In the genomic region with DNA sequence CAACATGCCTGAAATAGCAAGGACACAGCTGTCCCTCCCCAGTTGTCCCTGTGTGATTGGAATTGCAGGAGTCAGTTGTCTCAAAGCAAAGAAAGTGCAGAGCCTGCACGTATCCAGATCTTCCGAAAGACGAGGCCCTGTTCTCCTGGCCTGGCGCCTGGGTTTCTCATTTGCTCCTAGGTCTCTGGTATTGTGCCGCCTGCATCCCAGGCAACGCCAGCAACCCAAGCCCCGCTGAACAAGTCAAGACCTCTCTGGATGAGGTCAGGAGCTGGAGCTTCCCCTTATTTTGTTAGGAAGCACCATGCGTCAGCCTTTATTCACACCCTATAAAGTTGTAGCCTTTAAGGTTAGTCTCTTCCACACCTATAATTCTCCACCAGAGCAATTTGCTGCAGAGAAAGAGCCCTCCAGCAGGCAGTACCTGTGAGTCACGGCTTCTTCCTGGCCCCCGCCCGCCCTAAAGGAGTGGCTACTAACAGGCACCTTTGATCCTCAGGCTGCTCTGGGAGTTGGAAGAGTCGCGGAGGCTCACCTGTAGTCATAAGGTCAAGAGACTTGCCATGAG, we compare ENCODE assay signal across 10 cellular contexts.
A peak's percentile ranks its signal among the peaks of the same experiment; 100 is the strongest.
DNase-seq lines count a peak whose midpoint lies in the region; ATAC-seq and TF ChIP-seq lines count a peak whose summit lies in the region.
"Had no signal": no experiment of that assay in that cellular context is flagged by ENCODE, and none has a peak within 500 bp of the region (broad histone marks: within the 10 kb centered on the region; RNA-seq: fewer than 3 reads in every experiment).

No MANE protein-coding gene starts in this region.

- H3K36me3 ChIP-seq in vagina: no peaks in the 10 kb centered on the region

- no peaks in the 10 kb centered on the region for H3K27me3 ChIP-seq in vagina

- no peak for TF ChIP-seq POLR2A in vagina (IDR thresholded peaks at IDR 0.05)

- H3K27ac ChIP-seq in vagina: peak overlapping the region; percentile 87

- H3K36me3 Mint-ChIP-seq in activated CD8-positive, alpha-beta T cell treated with anti-CD3 and anti-CD28 coated beads for 36 hours (ENCODE audit: low read depth): no peaks in the 10 kb centered on the region
- H3K36me3 Mint-ChIP-seq in activated CD8-positive, alpha-beta T cell treated with anti-CD3 and anti-CD28 coated beads, Interleukin-2, amount 10 ng/mL, durations not matched to agents 7 days and 5 days (ENCODE audit: low read depth): no peaks in the 10 kb centered on the region

- POLR2A ChIA-PET in activated CD8-positive, alpha-beta T cell treated with anti-CD3 and anti-CD28 coated beads for 36 hours (lab: Charles Lee): no interaction called here
- POLR2A ChIA-PET in activated CD8-positive, alpha-beta T cell treated with anti-CD3 and anti-CD28 coated beads, Interleukin-2, amount 10 ng/mL, durations not matched to agents 7 days and 5 days (lab: Charles Lee): interaction anchor here (1.9 kb wide), 1 partner anchor 13 kb away, joined by 6 read pairs; no protein-coding TSS in a partner anchor

- no peak for TF ChIP-seq CTCF in activated CD8-positive, alpha-beta T cell treated with anti-CD3 and anti-CD28 coated beads for 36 hours (IDR thresholded peaks at IDR 0.05)
- no peak for TF ChIP-seq CTCF in epithelial cell of proximal tubule (conservative IDR thresholded peaks at IDR 0.05; ENCODE audit: low read depth, low read length)
- no peak for TF ChIP-seq CTCF in vagina (IDR thresholded peaks at IDR 0.05)

- no peaks in the 10 kb centered on the region for H3K9me3 Mint-ChIP-seq in activated CD8-positive, alpha-beta T cell treated with anti-CD3 and anti-CD28 coated beads for 36 hours
- no peaks in the 10 kb centered on the region for H3K9me3 Mint-ChIP-seq in activated CD8-positive, alpha-beta T cell treated with anti-CD3 and anti-CD28 coated beads, Interleukin-2, amount 10 ng/mL, durations not matched to agents 7 days and 5 days (ENCODE audit: insufficient read depth)
- H3K9me3 Mint-ChIP-seq: stimulated activated naive CD8-positive, alpha-beta T cell treated with anti-CD3 and anti-CD28 coated beads, Interleukin-15, amount 100 ng/mL, for 72 hours had no signal

- intact Hi-C loops in activated CD8-positive, alpha-beta T cell treated with anti-CD3 and anti-CD28 coated beads for 36 hours (cut with micrococcal nuclease): no loop called here
- intact Hi-C loops in vagina (cut with DNase I): loop anchor here (5.0 kb wide), 1 partner anchor 49 kb away; no protein-coding TSS in a partner anchor

- DNase-seq in activated CD8-positive, alpha-beta T cell treated with anti-CD3 and anti-CD28 coated beads for 36 hours: no peak
- no peak for DNase-seq in activated CD8-positive, alpha-beta T cell treated with anti-CD3 and anti-CD28 coated beads, Interleukin-2, amount 10 ng/mL, durations not matched to agents 7 days and 5 days
- DNase-seq in epithelial cell of proximal tubule (ENCODE audit: low read depth): peak; percentile 92
- DNase-seq in mucosa of gallbladder (ENCODE audit: low spot score): peak; percentile 72
- no peak for DNase-seq in vagina (ENCODE audit: extremely low spot score in 2 of 2)
- DNase-seq in NCI-H82 (lab: John Stamatoyannopoulos, UW): no peak
- no peak for DNase-seq in KG1 (lab: John Stamatoyannopoulos, UW)
- DNase-seq: NCI-H2029; stimulated activated naive CD8-positive, alpha-beta T cell treated with anti-CD3 and anti-CD28 coated beads, Interleukin-15, amount 100 ng/mL, for 72 hours had no signal

- H3K4me1 ChIP-seq in vagina: peaks cover 28% of the 10 kb centered on the region

- CTCF ChIA-PET in activated CD8-positive, alpha-beta T cell treated with anti-CD3 and anti-CD28 coated beads for 36 hours (lab: Charles Lee): no interaction called here
- CTCF ChIA-PET in activated CD8-positive, alpha-beta T cell treated with anti-CD3 and anti-CD28 coated beads, Interleukin-2, amount 10 ng/mL, durations not matched to agents 7 days and 5 days (lab: Charles Lee): no interaction called here

- no peak overlapping the region for H3K27ac Mint-ChIP-seq in activated CD8-positive, alpha-beta T cell treated with anti-CD3 and anti-CD28 coated beads for 36 hours
- H3K27ac Mint-ChIP-seq in activated CD8-positive, alpha-beta T cell treated with anti-CD3 and anti-CD28 coated beads, Interleukin-2, amount 10 ng/mL, durations not matched to agents 7 days and 5 days: no peak overlapping the region

- H3K27me3 Mint-ChIP-seq in activated CD8-positive, alpha-beta T cell treated with anti-CD3 and anti-CD28 coated beads for 36 hours: no peaks in the 10 kb centered on the region
- no peaks in the 10 kb centered on the region for H3K27me3 Mint-ChIP-seq in activated CD8-positive, alpha-beta T cell treated with anti-CD3 and anti-CD28 coated beads, Interleukin-2, amount 10 ng/mL, durations not matched to agents 7 days and 5 days (ENCODE audit: low read depth)
- H3K27me3 Mint-ChIP-seq: stimulated activated naive CD8-positive, alpha-beta T cell treated with anti-CD3 and anti-CD28 coated beads, Interleukin-15, amount 100 ng/mL, for 72 hours had no signal

- H3K9me3 ChIP-seq in vagina: no peaks in the 10 kb centered on the region

- peaks cover 15% of the 10 kb centered on the region for H3K4me1 Mint-ChIP-seq in activated CD8-positive, alpha-beta T cell treated with anti-CD3 and anti-CD28 coated beads for 36 hours (ENCODE audit: low read depth)
- peaks cover 6% of the 10 kb centered on the region for H3K4me1 Mint-ChIP-seq in activated CD8-positive, alpha-beta T cell treated with anti-CD3 and anti-CD28 coated beads, Interleukin-2, amount 10 ng/mL, durations not matched to agents 7 days and 5 days (ENCODE audit: low read depth)

- no peak overlapping the region for H3K4me3 Mint-ChIP-seq in activated CD8-positive, alpha-beta T cell treated with anti-CD3 and anti-CD28 coated beads for 36 hours
- no peak overlapping the region for H3K4me3 Mint-ChIP-seq in activated CD8-positive, alpha-beta T cell treated with anti-CD3 and anti-CD28 coated beads, Interleukin-2, amount 10 ng/mL, durations not matched to agents 7 days and 5 days
- H3K4me3 Mint-ChIP-seq: stimulated activated naive CD8-positive, alpha-beta T cell treated with anti-CD3 and anti-CD28 coated beads, Interleukin-15, amount 100 ng/mL, for 72 hours had no signal

- peak; percentile 60 for ATAC-seq in activated CD8-positive, alpha-beta T cell treated with anti-CD3 and anti-CD28 coated beads for 36 hours
- ATAC-seq in activated CD8-positive, alpha-beta T cell treated with anti-CD3 and anti-CD28 coated beads, Interleukin-2, amount 10 ng/mL, durations not matched to agents 7 days and 5 days: no peak
- ATAC-seq in HG02938 (IDR thresholded peaks at IDR 0.05; ENCODE audit: unreplicated experiment): no peak
- ATAC-seq: stimulated activated naive CD8-positive, alpha-beta T cell treated with anti-CD3 and anti-CD28 coated beads, Interleukin-15, amount 100 ng/mL, for 72 hours had no signal

- H3K4me3 ChIP-seq in epithelial cell of proximal tubule (ENCODE audit: low read depth, low read length) (no peak overlapping the region), vagina (no peak overlapping the region)

Comparison
In these comparisons a context has a peak if more than half of its experiments do, and no peak if none do; other contexts are left out.
1. DNase-seq: peak in epithelial cell of proximal tubule (single experiment) and mucosa of gallbladder (single experiment); none in activated CD8-positive, alpha-beta T cell treated with anti-CD3 and anti-CD28 coated beads for 36 hours (single experiment), activated CD8-positive, alpha-beta T cell treated with anti-CD3 and anti-CD28 coated beads, Interleukin-2, amount 10 ng/mL, durations not matched to agents 7 days and 5 days (single experiment), vagina (0 of 2), NCI-H82 (single experiment) and KG1 (single experiment).